Comparison of ENCODE assay signal across 19 cellular contexts in the genomic region with DNA sequence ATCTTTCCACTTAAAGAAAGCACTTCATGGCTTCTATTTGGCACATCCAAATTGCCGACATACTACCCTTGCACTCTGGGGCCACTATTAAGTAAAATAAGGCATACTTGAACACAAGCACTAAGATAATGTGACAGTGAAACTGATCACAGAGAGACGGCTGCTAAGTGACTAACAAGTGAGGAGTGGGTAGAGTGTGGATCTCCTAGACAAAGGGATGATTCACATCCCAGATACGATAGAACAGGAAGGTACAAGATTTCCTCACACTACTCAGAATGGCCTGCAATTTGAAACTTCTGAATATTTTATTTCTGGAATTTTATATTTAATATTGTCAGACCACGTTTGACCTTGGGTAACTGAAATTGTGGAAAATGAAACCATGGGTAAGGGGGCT.
DNase-seq lines count a peak whose midpoint lies in the region; ATAC-seq and TF ChIP-seq lines count a peak whose summit lies in the region.
"Had no signal": no experiment of that assay in that cellular context is flagged by ENCODE, and none has a peak within 500 bp of the region (broad histone marks: within the 10 kb centered on the region; RNA-seq: fewer than 3 reads in every experiment).

No MANE protein-coding gene starts in this region.

- H3K9ac ChIP-seq in adipocyte (ENCODE audit: low read length), result no peak overlapping the region
- H3K9ac ChIP-seq: GM23248 had no signal

- DNase-seq in A172 (ENCODE audit: low spot score) (peak; percentile 2), HT1080 (ENCODE audit: low read depth) (peak; percentile 57), adipocyte (ENCODE audit: low read depth) (peak; percentile 9), foreskin keratinocyte (peak; percentile 3 to 6), ovary (no peak), NCI-H1092 treated with DMSO at 0.1 percent for 48 hours (lab: John Stamatoyannopoulos, UW) (no peak)
- no peak for DNase-seq in effector CD8-positive, alpha-beta T cell (lab: John Stamatoyannopoulos, UW)
- no peak for DNase-seq in CD4-positive, alpha-beta memory T cell
- DNase-seq: BE2C; CD4-positive, CD25-positive, alpha-beta regulatory T cell; DMS153; GM23248; NCI-H187; NCI-H2107; NCI-H226; NCI-H526; Right ventricle myocardium superior had no signal

- H3K27me3 ChIP-seq in adipocyte (replicated peaks; ENCODE audit: control insufficient read depth, insufficient read depth, low read length) (no peaks in the 10 kb centered on the region), foreskin keratinocyte (no peaks in the 10 kb centered on the region), ovary (no peaks in the 10 kb centered on the region)
- no peaks in the 10 kb centered on the region for H3K27me3 ChIP-seq in CD4-positive, alpha-beta memory T cell (ENCODE audit: insufficient read depth, low read length)
- H3K27me3 ChIP-seq: BE2C had no signal

- TF ChIP-seq CTCF in foreskin keratinocyte (conservative IDR thresholded peaks at IDR 0.05) (no peak), ovary (IDR thresholded peaks at IDR 0.05) (no peak)

- no peak for TF ChIP-seq POLR2A in ovary (IDR thresholded peaks at IDR 0.05)

- POLR2A ChIA-PET in CD4-positive, alpha-beta memory T cell (lab: Charles Lee; ENCODE audit: partially characterized antibody), result no interaction called here

- H3K9me3 Mint-ChIP-seq in CD4-positive, alpha-beta memory T cell, result peaks cover 2 to 12% (median 10%) of the 10 kb centered on the region in 8 donors

- H3K9me3 ChIP-seq in adipocyte (ENCODE audit: control insufficient read depth, low read length), result no peaks in the 10 kb centered on the region
- H3K9me3 ChIP-seq in ovary, result no peaks in the 10 kb centered on the region
- no peaks in the 10 kb centered on the region for H3K9me3 ChIP-seq in CD4-positive, alpha-beta memory T cell (ENCODE audit: control insufficient read depth in 1 of 2, low read length in 2 of 2)
- H3K9me3 ChIP-seq: BE2C had no signal

- no peaks in the 10 kb centered on the region for H3K36me3 Mint-ChIP-seq in CD4-positive, alpha-beta memory T cell
- H3K36me3 Mint-ChIP-seq: CD4-positive, CD25-positive, alpha-beta regulatory T cell had no signal

- H3K4me1 ChIP-seq in adipocyte (ENCODE audit: control insufficient read depth, insufficient read depth, low read length) (no peaks in the 10 kb centered on the region), foreskin keratinocyte (no peaks in the 10 kb centered on the region), ovary (ENCODE audit: insufficient read depth) (no peaks in the 10 kb centered on the region)
- no peaks in the 10 kb centered on the region for H3K4me1 ChIP-seq in CD4-positive, alpha-beta memory T cell (ENCODE audit: insufficient read depth, low read length)
- H3K4me1 ChIP-seq: BE2C had no signal

- no peak for TF ChIP-seq EP300 in ovary (IDR thresholded peaks at IDR 0.05)

- H3K4me3 Mint-ChIP-seq in CD4-positive, alpha-beta memory T cell, result no peak overlapping the region
- H3K4me3 Mint-ChIP-seq: CD4-positive, CD25-positive, alpha-beta regulatory T cell had no signal

- 55 to 62% (median 59%) methylated on average over 4 of the region's 4 CpGs for WGBS in ovary, 3 donors

- H3K36me3 ChIP-seq in adipocyte (ENCODE audit: control insufficient read depth, insufficient read depth, low read length, severe bottlenecking), result no peaks in the 10 kb centered on the region
- H3K36me3 ChIP-seq in ovary, result no peaks in the 10 kb centered on the region
- H3K36me3 ChIP-seq in CD4-positive, alpha-beta memory T cell (ENCODE audit: insufficient read depth, low read length), result no peaks in the 10 kb centered on the region
- H3K36me3 ChIP-seq: BE2C had no signal

- no peaks in the 10 kb centered on the region for H3K4me1 Mint-ChIP-seq in CD4-positive, alpha-beta memory T cell
- H3K4me1 Mint-ChIP-seq: CD4-positive, CD25-positive, alpha-beta regulatory T cell had no signal

- H3K27ac ChIP-seq in foreskin keratinocyte, result no peak overlapping the region
- H3K27ac ChIP-seq in ovary, result no peak overlapping the region
- no peak overlapping the region for H3K27ac ChIP-seq in CD4-positive, alpha-beta memory T cell (ENCODE audit: low read depth, low read length)
- H3K27ac ChIP-seq: GM23248 had no signal

- H3K27ac Mint-ChIP-seq in CD4-positive, alpha-beta memory T cell, result no peak overlapping the region
- H3K27ac Mint-ChIP-seq: CD4-positive, CD25-positive, alpha-beta regulatory T cell had no signal

- H3K4me3 ChIP-seq in adipocyte (ENCODE audit: low read length) (no peak overlapping the region), ovary (no peak overlapping the region)
- H3K4me3 ChIP-seq in CD4-positive, alpha-beta memory T cell (ENCODE audit: low read length in 2 of 2), result no peak overlapping the region
- H3K4me3 ChIP-seq: GM12878, GM23248, K562 had no signal

- CTCF ChIA-PET in CD4-positive, alpha-beta memory T cell (lab: Charles Lee; ENCODE audit: partially characterized antibody), result no interaction called here

- intact Hi-C loops in ovary (cut with DNase I), result no loop called here
- intact Hi-C loops in CD4-positive, alpha-beta memory T cell (cut with micrococcal nuclease), result no loop called here

- ATAC-seq in foreskin keratinocyte, result no peak
- ATAC-seq: GM12878, K562 had no signal

- H3K27me3 Mint-ChIP-seq in CD4-positive, alpha-beta memory T cell, result no peaks in the 10 kb centered on the region
- H3K27me3 Mint-ChIP-seq: CD4-positive, CD25-positive, alpha-beta regulatory T cell had no signal

Comparison
In these comparisons a context has a peak if more than half of its experiments do, and no peak if none do; other contexts are left out.
1. DNase-seq: peak in A172 (single experiment), HT1080 (single experiment), adipocyte (single experiment) and foreskin keratinocyte (2 of 2); none in ovary (0 of 5), effector CD8-positive, alpha-beta T cell (single experiment), NCI-H1092 treated with DMSO at 0.1 percent for 48 hours (single experiment) and CD4-positive, alpha-beta memory T cell (0 of 5).